8 cellular contexts compared by ENCODE assay signal in genomic region chr2:20595439-20596192, GRCh38. TPM values are rescaled to one million over a fixed set of nuclear protein-coding genes. Genes with fewer than 3 reads are reported as not detected.
DNase-seq lines count a peak whose midpoint lies in the region; ATAC-seq and TF ChIP-seq lines count a peak whose summit lies in the region.

No MANE protein-coding gene starts in this region.

- no peaks in the 10 kb centered on the region for H3K9me3 Mint-ChIP-seq in activated naive CD4-positive, alpha-beta T cell treated with anti-CD3 and anti-CD28 coated beads, Interleukin-2, amount 50 U/mL, for 72 hours

- H3K9me3 ChIP-seq in RWPE2 (ENCODE audit: severe bottlenecking) (no peaks in the 10 kb centered on the region), gastrocnemius medialis (no peaks in the 10 kb centered on the region)

- TF ChIP-seq CTCF in RWPE2 (IDR thresholded peaks at IDR 0.05; ENCODE audit: poor library complexity, severe bottlenecking): no peak
- TF ChIP-seq CTCF in gastrocnemius medialis (IDR thresholded peaks at IDR 0.05 in 4 of 5, conservative IDR thresholded peaks at IDR 0.05 in 1 of 5): no peak

- H3K36me3 ChIP-seq in RWPE2 (ENCODE audit: low read depth): no peaks in the 10 kb centered on the region
- H3K36me3 ChIP-seq in gastrocnemius medialis: no peaks in the 10 kb centered on the region

- peak; percentile 35 to 82 for ATAC-seq in activated naive CD4-positive, alpha-beta T cell treated with anti-CD3 and anti-CD28 coated beads, Interleukin-2, amount 50 U/mL, for 72 hours
- ATAC-seq in HG02981 (IDR thresholded peaks at IDR 0.05; ENCODE audit: unreplicated experiment): peak; percentile 86
- peak; percentile 24; the same call in 1 of the 3 replicates for ATAC-seq in RWPE2 (ENCODE audit: low read depth)
- ATAC-seq in gastrocnemius medialis: peak in 1 of 2 donors; percentile 17

- H3K27me3 ChIP-seq in RWPE2 (ENCODE audit: insufficient read depth, poor library complexity, severe bottlenecking) (no peaks in the 10 kb centered on the region), gastrocnemius medialis (no peaks in the 10 kb centered on the region)

- peak in 1 of 2 donors; percentile 60 for DNase-seq in activated naive CD4-positive, alpha-beta T cell treated with anti-CD3 and anti-CD28 coated beads, Interleukin-2, amount 50 U/mL, for 72 hours (ENCODE audit: low spot score in 2 of 2)
- DNase-seq in activated naive CD4-positive, alpha-beta T cell treated with Interleukin-2 at 50 U/mL for 16 hours: no peak
- DNase-seq in RWPE2 (ENCODE audit: low spot score): no peak
- DNase-seq in epithelial cell of prostate (ENCODE audit: low read depth, low spot score): no peak
- DNase-seq in gastrocnemius medialis: peak; percentile 3 to 22
- no peak for DNase-seq in NCI-H82 (lab: John Stamatoyannopoulos, UW)
- DNase-seq in OCI-M1 (lab: John Stamatoyannopoulos, UW): no peak

- in situ Hi-C loops in gastrocnemius medialis (cut with MboI; ENCODE audit: low sequenced_read_pairs in 4 of 4): no loop called here

- TF ChIP-seq POLR2A in gastrocnemius medialis (IDR thresholded peaks at IDR 0.05): peak in 1 of 2 donors; percentile 27

- H3K36me3 Mint-ChIP-seq in activated naive CD4-positive, alpha-beta T cell treated with anti-CD3 and anti-CD28 coated beads, Interleukin-2, amount 50 U/mL, for 72 hours: no peaks in the 10 kb centered on the region

- H3K4me1 ChIP-seq in RWPE2 (ENCODE audit: insufficient read depth, poor library complexity, severe bottlenecking): peaks cover 43% of the 10 kb centered on the region
- H3K4me1 ChIP-seq in gastrocnemius medialis: peaks cover 27 to 51% of the 10 kb centered on the region in 2 donors

- intact Hi-C loops in gastrocnemius medialis (cut with DNase I; ENCODE audit: low total_unique reads): no loop called here

- H3K27ac Mint-ChIP-seq in activated naive CD4-positive, alpha-beta T cell treated with anti-CD3 and anti-CD28 coated beads, Interleukin-2, amount 50 U/mL, for 72 hours: peak overlapping the region in 1 of 2 donors; percentile 79

- H3K27ac ChIP-seq in RWPE2 (ENCODE audit: poor library complexity, severe bottlenecking) (peak overlapping the region; percentile 88), epithelial cell of prostate (peak overlapping the region; percentile 41), gastrocnemius medialis (peak overlapping the region; percentile 39 to 84 (median 74))

- H3K4me3 ChIP-seq in RWPE2 (ENCODE audit: severe bottlenecking): no peak overlapping the region
- no peak overlapping the region for H3K4me3 ChIP-seq in gastrocnemius medialis

RNA-seq across cellular contexts. Expression of gene HS1BP3, which starts 55.3 kb away (rescaled TPM):
- total RNA-seq in activated naive CD4-positive, alpha-beta T cell treated with anti-CD3 and anti-CD28 coated beads, Interleukin-2, amount 50 U/mL, for 72 hours: 1 to 10 TPM; 6.1 to 7.9 TPM
- 10 to 100 TPM; 16.6 to 26.9 (median 19.4) TPM for total RNA-seq in gastrocnemius medialis

Comparison
In these comparisons a context has a peak if more than half of its experiments do, and no peak if none do; other contexts are left out.
1. DNase-seq: peak in gastrocnemius medialis (2 of 2); none in activated naive CD4-positive, alpha-beta T cell treated with Interleukin-2 at 50 U/mL for 16 hours (single experiment), RWPE2 (single experiment), epithelial cell of prostate (single experiment), NCI-H82 (single experiment) and OCI-M1 (single experiment).
2. Peak in every context shown above with its lines, with median percentiles within 50 percentile points of each other: H3K27ac ChIP-seq.